ENCODE assay signal across 18 cellular contexts in the genomic region with DNA sequence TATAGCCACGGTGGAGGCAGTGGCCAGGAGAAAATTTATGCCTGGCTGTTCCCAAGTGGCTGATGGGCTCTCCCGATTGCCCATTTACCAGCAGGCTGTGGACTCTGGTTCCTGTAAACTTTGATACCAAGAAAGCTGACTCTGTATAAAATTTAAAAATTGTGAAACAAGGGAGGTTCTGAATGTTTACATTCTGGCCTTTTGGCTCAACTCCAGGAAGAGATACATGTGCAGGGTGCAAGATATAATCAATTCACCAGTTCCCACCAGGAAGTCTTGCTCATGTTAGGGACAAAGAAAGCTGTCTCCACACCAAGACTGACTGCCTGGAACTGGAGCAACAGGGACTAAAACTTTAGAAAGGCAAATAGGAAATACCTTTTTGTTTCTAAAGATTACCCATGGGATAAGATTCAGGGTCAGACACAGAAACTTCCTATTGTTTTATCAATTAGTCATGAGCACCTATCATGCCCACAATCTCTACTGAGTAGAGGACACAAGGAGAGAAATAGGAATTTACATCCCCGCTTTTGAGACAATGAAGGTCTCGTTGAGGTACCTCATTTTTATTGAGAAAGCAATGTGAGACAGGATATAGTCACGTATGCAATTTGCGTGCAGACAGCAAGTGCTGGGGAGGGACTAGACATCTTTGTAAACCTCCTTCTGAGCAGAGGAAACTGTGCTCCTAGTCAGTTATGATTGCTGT.
DNase-seq lines count a peak whose midpoint lies in the region; ATAC-seq, FAIRE-seq and TF ChIP-seq lines count a peak whose summit lies in the region.
"Had no signal": no experiment of that assay in that cellular context is flagged by ENCODE, and none has a peak within 500 bp of the region (broad histone marks: within the 10 kb centered on the region; RNA-seq: fewer than 3 reads in every experiment).

No MANE protein-coding gene starts in this region.

- H2AFZ ChIP-seq in SK-N-SH (ENCODE audit: low read depth) (peak overlapping the region; percentile 1; the same call in 1 of the 2 replicates), keratinocyte (ENCODE audit: control insufficient read depth, low read length) (no peak overlapping the region)

- H3K4me2 ChIP-seq in SK-N-SH: peak overlapping the region; percentile 53; the same call in 1 of the 2 replicates
- H3K4me2 ChIP-seq in keratinocyte (ENCODE audit: control insufficient read depth, extremely low read depth, insufficient read depth, low read depth, low read length): no peak overlapping the region

- H4K20me1 ChIP-seq in SK-N-SH (ENCODE audit: insufficient read depth) (no peaks in the 10 kb centered on the region), keratinocyte (ENCODE audit: control insufficient read depth, extremely low read depth, insufficient read depth, low read length) (no peaks in the 10 kb centered on the region)

- ATAC-seq in SK-N-SH treated with all-trans-retinoic acid at 6 μM for 48 hours (no peak), GM21737 (IDR thresholded peaks at IDR 0.05; ENCODE audit: unreplicated experiment) (no peak)
- ATAC-seq: Right ventricle myocardium inferior had no signal

- H3K4me1 ChIP-seq in SK-N-SH (ENCODE audit: control insufficient read depth in 1 of 2, insufficient read depth in 2 of 2, low read depth in 1 of 2, low read length in 1 of 2) (peaks cover 0 to 9% of the 10 kb centered on the region in 2 experiments; a peak in 2 of 4 replicates), keratinocyte (ENCODE audit: control insufficient read depth, extremely low read depth, insufficient read depth, low read length) (peaks cover 13% of the 10 kb centered on the region), small intestine (ENCODE audit: control insufficient read depth in 2 of 2, insufficient read depth in 1 of 2, low read depth in 1 of 2, low read length in 1 of 2) (peaks cover 0 to 2% of the 10 kb centered on the region in 2 donors)
- H3K4me1 ChIP-seq: upper lobe of left lung had no signal

- POLR2A ChIA-PET in SK-N-SH (lab: Yijun Ruan, JAX): no interaction called here

- no peaks in the 10 kb centered on the region for H3K79me2 ChIP-seq in SK-N-SH (ENCODE audit: insufficient read depth)
- no peaks in the 10 kb centered on the region for H3K79me2 ChIP-seq in keratinocyte (ENCODE audit: control insufficient read depth, insufficient read depth, low read length)

- H3K9me3 ChIP-seq in SK-N-SH: peaks cover 6% of the 10 kb centered on the region; the same call in 1 of the 2 replicates
- H3K9me3 ChIP-seq in keratinocyte (ENCODE audit: control insufficient read depth, low read depth, low read length): no peaks in the 10 kb centered on the region
- no peaks in the 10 kb centered on the region for H3K9me3 ChIP-seq in small intestine (ENCODE audit: control insufficient read depth, low read depth)
- H3K9me3 ChIP-seq: upper lobe of left lung had no signal

- 80% methylated on average over 6 of the region's 6 CpGs for WGBS in SK-N-SH (ENCODE audit: low lambda C conversion rate)
- 46 to 66% (median 54%) methylated on average over 6 of the region's 6 CpGs for WGBS in small intestine, 3 donors

- FAIRE-seq in keratinocyte (lab: Jason Lieb, UNC) (peak; percentile 44), small intestine (lab: Jason Lieb, UNC) (no peak)
- FAIRE-seq: frontal cortex had no signal

- H3K27me3 ChIP-seq in SK-N-SH (ENCODE audit: insufficient read depth) (no peaks in the 10 kb centered on the region), keratinocyte (ENCODE audit: control insufficient read depth, extremely low read depth, insufficient read depth, low read length) (no peaks in the 10 kb centered on the region), small intestine (ENCODE audit: control insufficient read depth in 2 of 2, insufficient read depth in 2 of 2, low read length in 2 of 2) (no peaks in the 10 kb centered on the region)
- H3K27me3 ChIP-seq: upper lobe of left lung had no signal

- CTCF ChIA-PET in SK-N-SH (lab: Yijun Ruan, JAX): interaction anchor here (0.9 kb wide), 1 partner anchor 14 kb away, joined by 3 read pairs; no protein-coding TSS in a partner anchor

- H3K4me3 ChIP-seq in SK-N-SH (ENCODE audit: low read depth in 2 of 2, low read length in 1 of 2) (no peak overlapping the region; a peak in 1 of 4 replicates), cardiac fibroblast (replicated peaks in 1 of 2; ENCODE audit: low read depth in 2 of 2, low read length in 2 of 2) (no peak overlapping the region), keratinocyte (ENCODE audit: control insufficient read depth in 2 of 3, extremely low read depth in 1 of 3, insufficient read depth in 2 of 3, low read depth in 1 of 3, low read length in 3 of 3) (no peak overlapping the region), small intestine (ENCODE audit: low read depth in 1 of 2, low read length in 2 of 2) (no peak overlapping the region)
- H3K4me3 ChIP-seq: upper lobe of left lung had no signal

- H3K27ac ChIP-seq in SK-N-SH (ENCODE audit: low read depth in 2 of 2, low read length in 1 of 2) (peak overlapping the region in 1 of 2 experiments; percentile 77; a peak in 2 of 4 replicates), keratinocyte (ENCODE audit: control insufficient read depth, insufficient read depth, low read length) (no peak overlapping the region), small intestine (ENCODE audit: low read depth in 1 of 2, low read length in 1 of 2) (no peak overlapping the region)
- H3K27ac ChIP-seq: 22Rv1 had no signal

- dilution Hi-C loops in keratinocyte (cut with MboI; ENCODE audit: extremely low pct_ligation_motif_present, low sequenced_read_pairs): no loop called here

- DNase-seq in SK-N-SH (no peak), cardiac fibroblast (ENCODE audit: low read depth in 2 of 2) (peak; percentile 70 to 93), keratinocyte (ENCODE audit: low read depth, low spot score) (no peak), small intestine (peak; percentile 75)
- DNase-seq in activated naive CD4-positive, alpha-beta T cell treated with anti-CD3 and anti-CD28 coated beads, Interleukin-2, amount 50 U/mL, for 16 hours: no peak
- DNase-seq in activated CD8-positive, alpha-beta memory T cell treated with anti-CD3 and anti-CD28 coated beads, Interleukin-2, amount 50 U/mL, for 4 hours: no peak
- DNase-seq: activated CD8-positive, alpha-beta memory T cell treated with anti-CD3 and anti-CD28 coated beads for 24 hours; activated T-cell treated with anti-CD3 and anti-CD28 coated beads, Interleukin-2, amount 50 U/mL, for 48 hours; AML-193; cortex of kidney; DMS79; NCI-H510A; upper lobe of left lung had no signal

- H3F3A ChIP-seq in SK-N-SH (replicated peaks; ENCODE audit: insufficient read depth): peaks cover 33% of the 10 kb centered on the region

- no peaks in the 10 kb centered on the region for H3K9me2 ChIP-seq in SK-N-SH

- no peak for TF ChIP-seq EP300 in SK-N-SH (IDR thresholded peaks at IDR 0.05; ENCODE audit: borderline replicate concordance in 1 of 2, low read depth in 1 of 2, low read length in 1 of 2)

- no peak for TF ChIP-seq RAD21 in SK-N-SH (IDR thresholded peaks at IDR 0.05; ENCODE audit: low read length)

- H3K36me3 ChIP-seq in SK-N-SH (replicated peaks in 1 of 2; ENCODE audit: control insufficient read depth in 1 of 2, insufficient read depth in 2 of 2, low read length in 1 of 2) (no peaks in the 10 kb centered on the region), keratinocyte (ENCODE audit: control insufficient read depth in 2 of 2, extremely low read depth in 1 of 2, insufficient read depth in 2 of 2, low read length in 2 of 2) (no peaks in the 10 kb centered on the region), small intestine (ENCODE audit: control insufficient read depth in 2 of 2, insufficient read depth in 2 of 2, low read length in 2 of 2) (no peaks in the 10 kb centered on the region)
- H3K36me3 ChIP-seq: upper lobe of left lung had no signal

- peak overlapping the region; percentile 8; the same call in 1 of the 2 replicates for H3K9ac ChIP-seq in SK-N-SH
- no peak overlapping the region for H3K9ac ChIP-seq in keratinocyte (ENCODE audit: control insufficient read depth, extremely low read depth, insufficient read depth, low read length)

- TF ChIP-seq CTCF in SK-N-SH (IDR thresholded peaks at IDR 0.05) (no peak), cardiac fibroblast (IDR thresholded peaks at IDR 0.05; ENCODE audit: low read depth, low read length) (no peak), keratinocyte (optimal IDR thresholded peaks at IDR 0.05 in 1 of 3, IDR thresholded peaks at IDR 0.05 in 1 of 3, conservative IDR thresholded peaks at IDR 0.05 in 1 of 3; ENCODE audit: extremely low read depth in 1 of 3, insufficient read depth in 2 of 3, low read length in 3 of 3) (no peak)

- no peaks in the 10 kb centered on the region for H3K9me1 ChIP-seq in keratinocyte (ENCODE audit: control insufficient read depth, extremely low read depth, insufficient read depth, low read length)

TF ChIP-seq in SK-N-SH, 30 proteins besides CTCF, POLR2A, EP300 and RAD21:
- no peak for TF ChIP-seq FOXJ3 (CRISPR knock-in tag; IDR thresholded peaks at IDR 0.05)
- TF ChIP-seq, protein P1, sequence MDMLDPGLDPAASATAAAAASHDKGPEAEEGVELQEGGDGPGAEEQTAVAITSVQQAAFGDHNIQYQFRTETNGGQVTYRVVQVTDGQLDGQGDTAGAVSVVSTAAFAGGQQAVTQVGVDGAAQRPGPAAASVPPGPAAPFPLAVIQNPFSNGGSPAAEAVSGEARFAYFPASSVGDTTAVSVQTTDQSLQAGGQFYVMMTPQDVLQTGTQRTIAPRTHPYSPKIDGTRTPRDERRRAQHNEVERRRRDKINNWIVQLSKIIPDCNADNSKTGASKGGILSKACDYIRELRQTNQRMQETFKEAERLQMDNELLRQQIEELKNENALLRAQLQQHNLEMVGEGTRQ (IDR thresholded peaks at IDR 0.05; ENCODE audit: borderline replicate concordance, low read depth, low read length): no peak
- 0 out of 2 replicates have a peak, but pooled peaks have one; percentile 7 for TF ChIP-seq NFIC (IDR thresholded peaks at IDR 0.05; ENCODE audit: borderline replicate concordance)

TF ChIP-seq in SK-N-SH treated with all-trans-retinoic acid at 6 μM for 48 hours, 23 proteins besides CTCF, POLR2A, EP300 and RAD21 (continues in another document):
- TF ChIP-seq, protein P2, sequence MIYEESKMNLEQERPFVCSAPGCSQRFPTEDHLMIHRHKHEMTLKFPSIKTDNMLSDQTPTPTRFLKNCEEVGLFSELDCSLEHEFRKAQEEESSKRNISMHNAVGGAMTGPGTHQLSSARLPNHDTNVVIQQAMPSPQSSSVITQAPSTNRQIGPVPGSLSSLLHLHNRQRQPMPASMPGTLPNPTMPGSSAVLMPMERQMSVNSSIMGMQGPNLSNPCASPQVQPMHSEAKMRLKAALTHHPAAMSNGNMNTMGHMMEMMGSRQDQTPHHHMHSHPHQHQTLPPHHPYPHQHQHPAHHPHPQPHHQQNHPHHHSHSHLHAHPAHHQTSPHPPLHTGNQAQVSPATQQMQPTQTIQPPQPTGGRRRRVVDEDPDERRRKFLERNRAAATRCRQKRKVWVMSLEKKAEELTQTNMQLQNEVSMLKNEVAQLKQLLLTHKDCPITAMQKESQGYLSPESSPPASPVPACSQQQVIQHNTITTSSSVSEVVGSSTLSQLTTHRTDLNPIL (CRISPR knock-in tag; IDR thresholded peaks at IDR 0.05; ENCODE audit: low read depth): no peak
- TF ChIP-seq TOX (CRISPR knock-in tag; IDR thresholded peaks at IDR 0.05; ENCODE audit: borderline replicate concordance): no peak

Comparison
In these comparisons a context has a peak if more than half of its experiments do, and no peak if none do; other contexts are left out.
1. DNase-seq: peak in cardiac fibroblast (2 of 2) and small intestine (single experiment); none in SK-N-SH (single experiment), keratinocyte (single experiment), activated naive CD4-positive, alpha-beta T cell treated with anti-CD3 and anti-CD28 coated beads, Interleukin-2, amount 50 U/mL, for 16 hours (single experiment) and activated CD8-positive, alpha-beta memory T cell treated with anti-CD3 and anti-CD28 coated beads, Interleukin-2, amount 50 U/mL, for 4 hours (single experiment).